7 cellular contexts compared by ENCODE assay signal in the genomic region with DNA sequence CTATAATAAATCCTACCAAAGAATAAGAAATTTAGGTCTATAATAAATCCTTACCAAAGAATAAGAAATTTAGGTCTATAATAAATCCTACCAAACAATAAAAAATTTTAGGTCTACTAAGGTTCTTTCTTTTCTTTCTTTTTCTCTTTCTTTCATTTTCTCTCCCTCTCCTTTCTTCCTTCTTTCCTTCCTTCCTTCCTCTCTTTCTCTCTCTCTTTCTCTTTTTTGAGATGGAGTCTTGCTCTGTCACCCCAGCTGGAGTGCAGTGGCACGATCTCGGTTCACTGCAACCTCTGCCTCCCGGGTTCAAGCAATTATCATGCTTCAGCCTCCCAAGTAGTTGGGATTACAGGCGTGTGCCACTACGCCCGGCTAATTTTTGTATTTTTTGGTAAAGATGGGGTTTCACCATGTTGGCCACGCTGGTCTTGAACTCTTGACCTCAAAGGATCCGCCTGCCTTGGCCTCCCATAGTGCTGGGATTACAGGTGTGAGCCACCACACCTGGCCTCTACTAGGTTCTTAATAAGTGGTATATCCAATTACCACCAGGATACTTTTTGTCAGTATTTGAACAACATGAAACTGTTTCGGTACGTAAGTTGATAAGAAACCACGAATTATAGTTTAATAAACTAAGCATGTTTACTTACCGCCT. TPM values are rescaled to one million over a fixed set of nuclear protein-coding genes. Genes with fewer than 3 reads are reported as not detected.
DNase-seq lines count a peak whose midpoint lies in the region; ATAC-seq, FAIRE-seq and TF ChIP-seq lines count a peak whose summit lies in the region.
"Not testable (repeated sequence)": the region's sequence is repeated elsewhere in the genome, so short reads cannot be mapped to it uniquely, and the experiment has no call there.

No MANE protein-coding gene starts in this region.

- CTCF ChIA-PET in HCT116 (lab: Charles Lee); RWPE1 (lab: Yijun Ruan, JAX): not testable (repeated sequence)
- CTCF ChIA-PET in GM12878 (lab: Yijun Ruan, JAX) = interaction anchor here (1.9 kb wide), 1 partner anchor 154 kb away, joined by 6 read pairs; no protein-coding TSS in a partner anchor

- H3F3A ChIP-seq in smooth muscle cell (ENCODE audit: low read depth) = peaks cover 15% of the 10 kb centered on the region

- peaks cover 0 to 28% of the 10 kb centered on the region in 2 experiments; a peak in 2 of 4 replicates for H3K36me3 ChIP-seq in HCT116 (ENCODE audit: control insufficient read depth in 1 of 2, insufficient read depth in 2 of 2, low read length in 2 of 2)
- not testable (repeated sequence) for H3K36me3 ChIP-seq in GM12878 (ENCODE audit: control insufficient read depth in 2 of 2, insufficient read depth in 2 of 2, low read length in 1 of 2); mucosa of rectum (ENCODE audit: control insufficient read depth in 2 of 2, insufficient read depth in 2 of 2, low read length in 2 of 2); smooth muscle cell (ENCODE audit: low read depth)
- H3K36me3 ChIP-seq in esophagus squamous epithelium = peaks cover 0 to 21% (median 0%) of the 10 kb centered on the region in 3 donors

- not testable (repeated sequence) for H4K20me1 ChIP-seq in HCT116 (ENCODE audit: insufficient read depth); GM12878 (ENCODE audit: control insufficient read depth, insufficient read depth); smooth muscle cell (ENCODE audit: low read depth)

- DNase-seq in HCT116 (ENCODE audit: low read depth, low spot score); RWPE1 (ENCODE audit: low spot score); GM12878 (ENCODE audit: low read depth, low spot score); esophagus squamous epithelium (lab: John Stamatoyannopoulos, UW); smooth muscle cell (lab: John Stamatoyannopoulos, UW; ENCODE audit: unreplicated experiment): not testable (repeated sequence)
- peak; percentile 11 for DNase-seq in activated CD8-positive, alpha-beta memory T cell treated with anti-CD3 and anti-CD28 coated beads, Interleukin-2, amount 50 U/mL, for 4 hours

- BruUV-seq in HCT116 (replicated peaks; lab: Mats Ljungman, UMichigan); GM12878 (replicated peaks; lab: Mats Ljungman, UMichigan): not testable (repeated sequence)

- not testable (repeated sequence) for TF ChIP-seq POLR2A in HCT116 (IDR thresholded peaks at IDR 0.05; ENCODE audit: borderline replicate concordance, extremely low read depth, insufficient read depth, insufficient read length); GM12878 (IDR thresholded peaks at IDR 0.05; ENCODE audit: low read depth, low read length); esophagus squamous epithelium (IDR thresholded peaks at IDR 0.05)

- H3K9ac ChIP-seq in HCT116 (ENCODE audit: low read length) = peak overlapping the region; percentile 50
- H3K9ac ChIP-seq in GM12878 (ENCODE audit: control insufficient read depth, insufficient read depth, low read length); mucosa of rectum (ENCODE audit: low read depth in 1 of 2, low read length in 2 of 2); smooth muscle cell (ENCODE audit: low read depth): not testable (repeated sequence)

- in situ Hi-C loops in GM12878 (cut with MboI) = not testable (repeated sequence)

- H3K27ac ChIP-seq in HCT116 (ENCODE audit: low read depth, low read length) (peak overlapping the region; percentile 70), RWPE1 (peak overlapping the region; percentile 73), GM12878 (ENCODE audit: control insufficient read depth, insufficient read depth) (peak overlapping the region; percentile 64; the same call in 1 of the 2 replicates), esophagus squamous epithelium (peak overlapping the region; percentile 57 to 86 (median 72)), mucosa of rectum (ENCODE audit: low read depth in 2 of 2, low read length in 2 of 2) (peak overlapping the region; percentile 35 to 70), smooth muscle cell (ENCODE audit: low read depth) (peak overlapping the region; percentile 80)

- intact Hi-C loops in HCT116 (cut with micrococcal nuclease); GM12878 (cut with micrococcal nuclease; ENCODE audit: unreplicated experiment); esophagus squamous epithelium (cut with DNase I): not testable (repeated sequence)

- H3K4me2 ChIP-seq in HCT116 (ENCODE audit: low read length) = peak overlapping the region; percentile 65
- H3K4me2 ChIP-seq in GM12878 (ENCODE audit: control insufficient read depth, insufficient read depth) = not testable (repeated sequence)
- peak overlapping the region; percentile 45 for H3K4me2 ChIP-seq in smooth muscle cell

- not testable (repeated sequence) for ATAC-seq in HCT116, GM12878

- FAIRE-seq in GM12878 (lab: Jason Lieb, UNC) = not testable (repeated sequence)

- POLR2A ChIA-PET in HCT116 (lab: Charles Lee) = interaction anchor here (0.9 to 2.3 kb wide), 4 partner anchors 7 to 31 kb away, joined by 3 to 7 read pairs (median 4); partner anchors contain the start of gene METRNL
- POLR2A ChIA-PET in RWPE1 (lab: Yijun Ruan, JAX; ENCODE audit: low non-redundant PET); GM12878 (lab: Charles Lee): not testable (repeated sequence)

- not testable (repeated sequence) for TF ChIP-seq RAD21 in HCT116 (IDR thresholded peaks at IDR 0.05; ENCODE audit: low read depth); GM12878 (IDR thresholded peaks at IDR 0.05; ENCODE audit: insufficient read depth, low read depth, low read length)

- H3K4me3 ChIP-seq in HCT116 (replicated peaks in 1 of 2; ENCODE audit: low read depth in 1 of 2, low read length in 2 of 2) (peak overlapping the region in 1 of 2 experiments; percentile 22; a peak in 3 of 4 replicates), esophagus squamous epithelium (peak overlapping the region in 2 of 4 donors; percentile 6 to 35), mucosa of rectum (ENCODE audit: low read length in 2 of 2) (peak overlapping the region in 1 of 2 donors; percentile 48)
- H3K4me3 ChIP-seq in GM12878, smooth muscle cell: not testable (repeated sequence)

- not testable (repeated sequence) for TF ChIP-seq CTCF in HCT116 (IDR thresholded peaks at IDR 0.05 in 2 of 3, conservative IDR thresholded peaks at IDR 0.05 in 1 of 3; ENCODE audit: borderline replicate concordance in 1 of 3, insufficient read depth in 1 of 3, low read depth in 2 of 3, low read length in 2 of 3); RWPE1 (conservative IDR thresholded peaks at IDR 0.05; ENCODE audit: low read depth); GM12878 (IDR thresholded peaks at IDR 0.05 in 2 of 3, conservative IDR thresholded peaks at IDR 0.05 in 1 of 3; ENCODE audit: control insufficient read depth in 2 of 3, extremely low read depth in 1 of 3, insufficient read depth in 1 of 3, low read depth in 3 of 3, low read length in 3 of 3); esophagus squamous epithelium (IDR thresholded peaks at IDR 0.05); smooth muscle cell (IDR thresholded peaks at IDR 0.05; ENCODE audit: borderline replicate concordance, insufficient read depth, poor library complexity, severe bottlenecking)

- peaks cover 34 to 45% of the 10 kb centered on the region in 2 experiments for H3K4me1 ChIP-seq in HCT116 (ENCODE audit: control insufficient read depth in 1 of 2, insufficient read depth in 2 of 2, low read length in 2 of 2)
- H3K4me1 ChIP-seq in GM12878 (ENCODE audit: control insufficient read depth, insufficient read depth, low read length); smooth muscle cell (ENCODE audit: low read depth): not testable (repeated sequence)
- peaks cover 15 to 35% (median 19%) of the 10 kb centered on the region in 3 donors for H3K4me1 ChIP-seq in esophagus squamous epithelium
- H3K4me1 ChIP-seq in mucosa of rectum (ENCODE audit: control insufficient read depth in 2 of 2, insufficient read depth in 2 of 2, low read length in 2 of 2) = peaks cover 12% of the 10 kb centered on the region in 2 donors

- H3K27me3 ChIP-seq in HCT116 (ENCODE audit: insufficient read depth, low read length); GM12878 (replicated peaks in 1 of 2; ENCODE audit: control insufficient read depth in 2 of 2, insufficient read depth in 2 of 2, low read length in 1 of 2); esophagus squamous epithelium; mucosa of rectum (ENCODE audit: control insufficient read depth in 2 of 2, insufficient read depth in 2 of 2, low read length in 2 of 2); smooth muscle cell (ENCODE audit: low read depth): not testable (repeated sequence)

- H3K9me3 ChIP-seq in HCT116 (ENCODE audit: control insufficient read depth in 1 of 2, insufficient read depth in 1 of 2, low read depth in 1 of 2, low read length in 2 of 2) = peaks cover 6 to 18% of the 10 kb centered on the region in 2 experiments; a peak in 2 of 4 replicates
- H3K9me3 ChIP-seq in GM12878 (replicated peaks; ENCODE audit: control insufficient read depth, insufficient read depth, low read length); esophagus squamous epithelium; mucosa of rectum (ENCODE audit: control insufficient read depth in 2 of 2, low read length in 2 of 2); smooth muscle cell (replicated peaks; ENCODE audit: low read depth): not testable (repeated sequence)

- peaks cover 19% of the 10 kb centered on the region for H3K79me2 ChIP-seq in HCT116 (ENCODE audit: insufficient read depth, low read length)
- not testable (repeated sequence) for H3K79me2 ChIP-seq in GM12878 (ENCODE audit: control insufficient read depth, insufficient read depth, low read length); smooth muscle cell (ENCODE audit: low read depth)

- WGBS in GM12878 (ENCODE audit: insufficient coverage, insufficient replicate concordance, low lambda C conversion rate, missing lambda C conversion rate) = 92% methylated on average over 12 of the region's 12 CpGs
- 75 to 80% methylated on average over 11 to 12 of the region's 12 CpGs for WGBS in esophagus squamous epithelium, 2 donors
- WGBS in smooth muscle cell (ENCODE audit: low lambda C conversion rate) = 97% methylated on average over 12 of the region's 12 CpGs

- not testable (repeated sequence) for H3K9me2 ChIP-seq in HCT116 (ENCODE audit: insufficient read depth)

- SMC1A ChIA-PET in GM12878 (lab: Charles Lee; ENCODE audit: uncharacterized antibody, unreplicated experiment) = interaction anchor here (0.6 kb wide), 1 partner anchor 47 kb away, joined by 3 read pairs; no protein-coding TSS in a partner anchor

- not testable (repeated sequence) for TF ChIP-seq EP300 in GM12878 (IDR thresholded peaks at IDR 0.05; ENCODE audit: borderline replicate concordance in 1 of 2, control insufficient read depth in 1 of 2, low read depth in 2 of 2, low read length in 2 of 2)

- RAD21 ChIA-PET in HCT116 (lab: Charles Lee; ENCODE audit: low non-redundant PET in 1 of 2, low total read pairs in 2 of 2, uncharacterized antibody in 2 of 2, unreplicated experiment in 2 of 2) = not testable (repeated sequence)
- RAD21 ChIA-PET in GM12878 (lab: Charles Lee; ENCODE audit: unreplicated experiment) = interaction anchor here (1.3 kb wide), 1 partner anchor 133 kb away, joined by 3 read pairs; no protein-coding TSS in a partner anchor

- H2AFZ ChIP-seq in HCT116 (ENCODE audit: low read depth, low read length, poor library complexity, severe bottlenecking) = not testable (repeated sequence)
- peak overlapping the region; percentile 70 for H2AFZ ChIP-seq in GM12878 (ENCODE audit: control insufficient read depth, low read depth, low read length)
- H2AFZ ChIP-seq in smooth muscle cell (ENCODE audit: low read depth) = peak overlapping the region; percentile 67

RNA-seq across cellular contexts. Expression of gene METRNL, which starts 31.5 kb away (rescaled TPM):
- total RNA-seq in HCT116 (2021; ENCODE audit: unreplicated experiment) = 58.7 TPM
- polyA plus RNA-seq in HCT116 (2012) = 89.0 and 104 TPM in 2 replicates
- 0.58 and 0.81 TPM in 2 replicates for total RNA-seq in GM12878 (2013; cell fraction: nucleolus; rRNA removed)
- total RNA-seq in GM12878 (2014; rRNA removed) = 2.5 and 3.7 TPM in 2 replicates
- total RNA-seq in GM12878 (2014; rRNA removed; fragmentation: Illumina TruSeq; extraction: Trizol) = 0.69 and 0.72 TPM in 2 replicates
- 3.5 TPM in 2 replicates for total RNA-seq in GM12878 (2021)
- 0.91 TPM for polyA plus RNA-seq in GM12878 (2011; ENCODE audit: low read depth)
- 0.19 and 0.20 TPM in 2 replicates for polyA plus RNA-seq in GM12878 (2011; rRNA removed)
- polyA plus RNA-seq in GM12878 (2011; cell fraction: cytosol; rRNA removed) = 1.5 and 2.0 TPM in 2 replicates
- 1.3 and 1.4 TPM in 2 replicates for polyA plus RNA-seq in GM12878 (2011; cell fraction: nucleus; rRNA removed)
- polyA plus RNA-seq in GM12878 (2012) = 3.2 and 3.4 TPM in 2 replicates
- 0.25 TPM in 1 of 2 replicates, not detected in the other for polyA plus RNA-seq in GM12878 (2014; fragmentation: Illumina TruSeq; extraction: Trizol)
- under 1 TPM; 0.05 TPM for polyA plus RNA-seq in GM12878 (2014; fragmentation: Nextera tagmentation; extraction: Ambion mirVana)
- polyA plus RNA-seq in GM12878 (2014; rRNA removed) = 2.2 and 2.7 TPM in 2 replicates
- not detected for polyA plus RNA-seq in GM12878 (2016; fragmentation: Nextera tagmentation; extraction: Ambion mirVana)
- 0.88 and 1.3 TPM in 2 replicates for polyA minus RNA-seq in GM12878 (2011; rRNA and poly(A)+ RNA removed)
- 1.2 and 2.6 TPM in 2 replicates for polyA minus RNA-seq in GM12878 (2011; cell fraction: cytosol; rRNA and poly(A)+ RNA removed)
- 0.24 and 1.6 TPM in 2 replicates for polyA minus RNA-seq in GM12878 (2011; cell fraction: nucleus; rRNA and poly(A)+ RNA removed)
- 100 to 1,000 TPM in 1 of 4 donors, 10 to 100 TPM in 3; 80.3 to 137 (median 87.7) TPM for total RNA-seq in esophagus squamous epithelium
- total RNA-seq in smooth muscle cell = 48.3 and 55.6 TPM in 2 replicates
- 98.1 and 101 TPM in 2 replicates for polyA plus RNA-seq in smooth muscle cell

Comparison
In these comparisons a context has a peak if more than half of its experiments do, and no peak if none do; other contexts are left out.
1. RNA of gene METRNL, which starts 31.5 kb away (total RNA-seq): 80.3 to 137 TPM in esophagus squamous epithelium, 58.7 TPM in HCT116 (single experiment) and 48.3 to 55.6 TPM in smooth muscle cell; 0.58 to 3.7 TPM in GM12878; every median in the first group is over 10 times any median in the second.
2. Peak in every context shown above with its lines, with median percentiles within 50 percentile points of each other: H3K27ac ChIP-seq.